Comparison of ENCODE assay signal across 18 cellular contexts in the genomic region with DNA sequence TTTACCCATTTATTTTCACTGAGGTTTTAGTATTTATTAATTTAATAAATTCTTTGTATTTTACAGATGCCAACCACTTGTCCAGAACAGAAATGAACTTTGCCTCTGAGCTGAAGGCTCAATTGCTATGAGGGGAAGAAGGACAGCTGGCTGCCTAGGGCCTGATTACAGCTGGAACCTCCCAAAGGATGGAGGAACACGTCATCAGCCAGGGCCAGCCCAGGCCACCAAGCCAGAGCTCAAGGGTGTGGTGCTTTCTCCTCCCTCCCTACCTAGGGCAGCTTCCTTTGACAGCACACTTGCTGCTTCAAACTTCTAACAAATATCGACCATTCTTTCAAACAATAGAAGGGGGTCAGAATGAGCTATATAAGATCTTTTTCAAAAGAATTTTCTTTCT. TPM values are rescaled to one million over a fixed set of nuclear protein-coding genes. Genes with fewer than 3 reads are reported as not detected.
A peak's percentile ranks its signal among the peaks of the same experiment; 100 is the strongest.
DNase-seq lines count a peak whose midpoint lies in the region; ATAC-seq and TF ChIP-seq lines count a peak whose summit lies in the region.
"Had no signal": no experiment of that assay in that cellular context is flagged by ENCODE, and none has a peak within 500 bp of the region (broad histone marks: within the 10 kb centered on the region; RNA-seq: fewer than 3 reads in every experiment).

No MANE protein-coding gene starts in this region.

- H3K4me1 Mint-ChIP-seq in osteocyte (ENCODE audit: unreplicated experiment), result peaks cover 9% of the 10 kb centered on the region
- no peaks in the 10 kb centered on the region for H3K4me1 Mint-ChIP-seq in activated T-helper 17 cell treated with anti-CD3 and anti-CD28 coated beads, Interleukin-2, amount 50 U/mL, for 72 hours

- WGBS in right cardiac atrium, result 45% methylated on average over 2 of the region's 2 CpGs

- peak; percentile 26 for ATAC-seq in Right ventricle myocardium superior (ENCODE audit: poor library complexity)
- peak; percentile 60 for ATAC-seq in esophagus mucosa
- ATAC-seq in right cardiac atrium, result peak; percentile 60 to 89
- ATAC-seq in activated T-helper 17 cell treated with anti-CD3 and anti-CD28 coated beads, Interleukin-2, amount 50 U/mL, for 72 hours (replicated peaks), result no peak
- ATAC-seq: HCT116 had no signal

- peaks cover 15% of the 10 kb centered on the region for H3K36me3 Mint-ChIP-seq in osteocyte (ENCODE audit: unreplicated experiment)
- no peaks in the 10 kb centered on the region for H3K36me3 Mint-ChIP-seq in activated T-helper 17 cell treated with anti-CD3 and anti-CD28 coated beads, Interleukin-2, amount 50 U/mL, for 72 hours (ENCODE audit: low read depth)

- H3K4me3 Mint-ChIP-seq in osteocyte (ENCODE audit: unreplicated experiment), result no peak overlapping the region
- no peak overlapping the region for H3K4me3 Mint-ChIP-seq in activated T-helper 17 cell treated with anti-CD3 and anti-CD28 coated beads, Interleukin-2, amount 50 U/mL, for 72 hours

- H3K27ac Mint-ChIP-seq in osteocyte (ENCODE audit: unreplicated experiment), result no peak overlapping the region
- no peak overlapping the region for H3K27ac Mint-ChIP-seq in activated T-helper 17 cell treated with anti-CD3 and anti-CD28 coated beads, Interleukin-2, amount 50 U/mL, for 72 hours

- no peaks in the 10 kb centered on the region for H3K27me3 Mint-ChIP-seq in osteocyte (ENCODE audit: unreplicated experiment)
- no peaks in the 10 kb centered on the region for H3K27me3 Mint-ChIP-seq in activated T-helper 17 cell treated with anti-CD3 and anti-CD28 coated beads, Interleukin-2, amount 50 U/mL, for 72 hours

- intact Hi-C loops in Right ventricle myocardium superior (cut with DNase I) (no loop called here), right cardiac atrium (cut with DNase I) (no loop called here)

- H3K27ac ChIP-seq in right atrium auricular region (peak overlapping the region in 1 of 2 donors; percentile 2), right cardiac atrium (ENCODE audit: low read length) (no peak overlapping the region)
- H3K27ac ChIP-seq: C4-2B, HL-60 had no signal

- no peaks in the 10 kb centered on the region for H3K9me3 Mint-ChIP-seq in osteocyte (ENCODE audit: unreplicated experiment)
- H3K9me3 Mint-ChIP-seq in activated T-helper 17 cell treated with anti-CD3 and anti-CD28 coated beads, Interleukin-2, amount 50 U/mL, for 72 hours, result no peaks in the 10 kb centered on the region

- no peaks in the 10 kb centered on the region for H3K27me3 ChIP-seq in right atrium auricular region
- H3K27me3 ChIP-seq in right cardiac atrium (ENCODE audit: control insufficient read depth, insufficient read depth), result no peaks in the 10 kb centered on the region
- no peaks in the 10 kb centered on the region for H3K27me3 ChIP-seq in HAP-1 (ENCODE audit: low read depth)

- TF ChIP-seq CTCF in right atrium auricular region (IDR thresholded peaks at IDR 0.05) (no peak), osteocyte (IDR thresholded peaks at IDR 0.05) (no peak)

- H3K36me3 ChIP-seq in right atrium auricular region, result no peaks in the 10 kb centered on the region
- H3K36me3 ChIP-seq in HAP-1 (replicated peaks), result peaks cover 3% of the 10 kb centered on the region; the same call in 1 of the 2 replicates

- DNase-seq in Right ventricle myocardium superior, result peak; percentile 57
- DNase-seq in right atrium auricular region (ENCODE audit: low spot score), result no peak
- peak; percentile 58 to 69 (median 62) for DNase-seq in right cardiac atrium
- no peak for DNase-seq in HAP-1 (ENCODE audit: low spot score in 2 of 2)
- no peak for DNase-seq in osteocyte (ENCODE audit: extremely low spot score, unreplicated experiment)
- DNase-seq in stimulated activated CD4-positive, alpha-beta T cell treated with anti-CD3 and anti-CD28 coated beads, Interleukin-4, amount 100 ng/mL, for 1 hour, result no peak
- DNase-seq: DMS53, KG1, MM.1S, NCI-H187 treated with DMSO at 0.1 percent for 48 hours, NCI-H2171, NCI-H446 treated with DMSO at 0.1 percent for 48 hours, NCI-H748 treated with DMSO at 0.1 percent for 48 hours had no signal

- no peaks in the 10 kb centered on the region for H3K9me3 ChIP-seq in right atrium auricular region
- H3K9me3 ChIP-seq in right cardiac atrium (ENCODE audit: control insufficient read depth, low read length), result no peaks in the 10 kb centered on the region
- H3K9me3 ChIP-seq in HAP-1, result no peaks in the 10 kb centered on the region

- H3K4me1 ChIP-seq in right atrium auricular region, result peaks cover 0 to 14% of the 10 kb centered on the region in 2 donors
- H3K4me1 ChIP-seq in right cardiac atrium (ENCODE audit: control insufficient read depth, insufficient read depth, low read length), result no peaks in the 10 kb centered on the region
- H3K4me1 ChIP-seq in HAP-1, result peaks cover 10% of the 10 kb centered on the region

- H3K4me3 ChIP-seq in right atrium auricular region (no peak overlapping the region), right cardiac atrium (ENCODE audit: low read length) (no peak overlapping the region), HAP-1 (no peak overlapping the region)

- in situ Hi-C loops in HAP-1 (cut with MboI; ENCODE audit: low sequenced_read_pairs), result no loop called here

RNA-seq across cellular contexts. Expression of a gene that starts 19.7 kb away (rescaled TPM):
- total RNA-seq in Right ventricle myocardium superior, result 51.5 TPM
- 10 to 100 TPM; 39.2 to 47.2 TPM for total RNA-seq in right atrium auricular region
- total RNA-seq in esophagus mucosa, result 119 TPM
- total RNA-seq in right cardiac atrium, result 10 to 100 TPM; 49.0 to 52.3 (median 50.8) TPM
- 31.3 TPM for polyA plus RNA-seq in right cardiac atrium
- total RNA-seq in osteocyte, result 54.7 and 55.7 TPM in 2 replicates
- total RNA-seq in activated T-helper 17 cell treated with anti-CD3 and anti-CD28 coated beads, Interleukin-2, amount 50 U/mL, for 72 hours, result 100 to 1,000 TPM in 1 of 2 donors, 10 to 100 TPM in 1; 56.8 to 101 TPM

Comparison
In these comparisons a context has a peak if more than half of its experiments do, and no peak if none do; other contexts are left out.
1. DNase-seq: peak in Right ventricle myocardium superior (single experiment) and right cardiac atrium (3 of 3); none in right atrium auricular region (single experiment), HAP-1 (0 of 2), osteocyte (single experiment) and stimulated activated CD4-positive, alpha-beta T cell treated with anti-CD3 and anti-CD28 coated beads, Interleukin-4, amount 100 ng/mL, for 1 hour (single experiment).